Comparison of ENCODE assay signal across 22 cellular contexts in the genomic region with DNA sequence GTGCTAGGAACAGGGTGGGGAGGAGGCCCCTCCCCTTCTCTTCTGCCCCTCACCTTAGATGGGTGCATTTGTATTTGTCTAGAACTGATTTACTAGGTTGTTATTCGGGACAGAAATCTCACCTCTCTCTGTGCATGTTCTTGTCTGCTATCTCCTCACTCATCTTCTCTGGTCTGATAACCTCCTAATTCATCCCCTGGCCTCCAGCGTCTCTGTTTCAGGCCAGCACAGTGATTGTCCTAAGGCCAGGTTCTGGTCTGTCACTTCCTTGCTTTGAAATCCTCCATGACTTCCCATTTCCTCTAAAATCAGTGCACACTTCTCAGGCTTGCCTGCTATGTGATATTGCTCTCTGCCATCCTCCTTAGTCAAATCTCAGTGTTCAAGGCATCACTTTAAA. TPM values are rescaled to one million over a fixed set of nuclear protein-coding genes. Genes with fewer than 3 reads are reported as not detected.
"Had no signal": no experiment of that assay in that cellular context is flagged by ENCODE, and none has a peak within 500 bp of the region (broad histone marks: within the 10 kb centered on the region; RNA-seq: fewer than 3 reads in every experiment).

No MANE protein-coding gene starts in this region.

- H3K36me3 ChIP-seq: MG63, SJSA1 had no signal

- DNase-seq: IMR-90, Karpas-422, KG1, MG63, NCI-H1092, NCI-H1436, NCI-H187, NCI-H2029, NCI-H2081 treated with DMSO at 0.1 percent for 48 hours, NCI-H2171, NCI-H226, NCI-H446, NCI-H510A, NCI-H524 treated with DMSO at 0.1 percent for 48 hours, NCI-H774, Right ventricle myocardium superior, RPMI8226, SIG-M5 had no signal

- H3K27ac ChIP-seq: SJSA1 had no signal

- ATAC-seq: HepG2 had no signal

- H3K9me3 ChIP-seq: MG63, SJSA1 had no signal

- H3K4me3 ChIP-seq: MG63, SJSA1 had no signal

- FAIRE-seq: HepG2, RCC 7860 had no signal

- H3K4me1 ChIP-seq: SJSA1 had no signal

- H3K27me3 ChIP-seq: MG63, SJSA1 had no signal

RNA-seq across cellular contexts. Expression of a gene that starts 58.4 kb away (rescaled TPM):
- total RNA-seq: HepG2, HT1080, IMR-90, SJSA1 had no signal
- polyA plus RNA-seq: HepG2, IMR-90 had no signal
